In genomic region chr6:56713285-56713684, GRCh38 we compare ENCODE assay signal across 9 cellular contexts.
DNase-seq lines count a peak whose midpoint lies in the region; ATAC-seq and TF ChIP-seq lines count a peak whose summit lies in the region.
"Had no signal": no experiment of that assay in that cellular context is flagged by ENCODE, and none has a peak within 500 bp of the region (broad histone marks: within the 10 kb centered on the region; RNA-seq: fewer than 3 reads in every experiment).

No MANE protein-coding gene starts in this region.

- H3K9me3 Mint-ChIP-seq in natural killer cell, result no peaks in the 10 kb centered on the region

- H3K27me3 ChIP-seq in transverse colon, result no peaks in the 10 kb centered on the region

- H3K4me1 ChIP-seq in transverse colon, result peaks cover 10 to 48% (median 19%) of the 10 kb centered on the region in 4 donors

- no peak overlapping the region for H3K4me3 Mint-ChIP-seq in natural killer cell

- DNase-seq in astrocyte of the cerebellum (ENCODE audit: low read depth) (peak; percentile 81), islet precursor cell (peak; percentile 89), transverse colon (peak; percentile 35), NCI-H510A (lab: John Stamatoyannopoulos, UW) (no peak), natural killer cell (no peak)
- DNase-seq: cortex of kidney, occipital lobe had no signal

- H3K27me3 Mint-ChIP-seq in natural killer cell (ENCODE audit: low read depth in 2 of 2), result peaks cover 0 to 2% of the 10 kb centered on the region in 2 donors

- H3K27ac ChIP-seq in transverse colon, result peak overlapping the region; percentile 43 to 62 (median 53)

- no peaks in the 10 kb centered on the region for H3K4me1 Mint-ChIP-seq in natural killer cell

- TF ChIP-seq POLR2A in transverse colon (IDR thresholded peaks at IDR 0.05), result no peak

- peak; percentile 44 for ATAC-seq in HG03432 (IDR thresholded peaks at IDR 0.05; ENCODE audit: unreplicated experiment)
- ATAC-seq in GM19328 (IDR thresholded peaks at IDR 0.05; ENCODE audit: unreplicated experiment), result no peak
- no peak for ATAC-seq in natural killer cell

- WGBS in transverse colon (ENCODE audit: low coverage in 1 of 2), 2 donors, result 30 to 37% methylated on average over 3 of the region's 3 CpGs

- in situ Hi-C loops in astrocyte of the cerebellum (cut with HindIII; ENCODE audit: low sequenced_read_pairs) (loop anchor here (25.0 kb wide), 1 partner anchor 124 kb away; no protein-coding TSS in a partner anchor), transverse colon (cut with MboI; ENCODE audit: low pct_ligation_motif_present in 1 of 4, low pct_unique_long_range_greater_than_20kb in 1 of 4, low sequenced_read_pairs in 3 of 4) (loop anchor here in 2 of 4 donors (25.0 kb wide), 2 partner anchors 124 to 149 kb away; no protein-coding TSS in a partner anchor)

- no peak overlapping the region for H3K27ac Mint-ChIP-seq in natural killer cell

- H3K9me3 ChIP-seq in transverse colon, result no peaks in the 10 kb centered on the region

- H3K36me3 Mint-ChIP-seq in natural killer cell, result no peaks in the 10 kb centered on the region

- TF ChIP-seq EP300 in transverse colon (IDR thresholded peaks at IDR 0.05; ENCODE audit: low read depth), result no peak

- intact Hi-C loops in transverse colon (cut with DNase I; ENCODE audit: low total_unique reads) (no loop called here), natural killer cell (cut with micrococcal nuclease) (no loop called here)

- H3K4me3 ChIP-seq in astrocyte of the cerebellum (ENCODE audit: low read depth, low read length) (no peak overlapping the region), transverse colon (no peak overlapping the region)

- no peak for TF ChIP-seq CTCF in astrocyte of the cerebellum (IDR thresholded peaks at IDR 0.05; ENCODE audit: low read depth, low read length, missing control alignments)
- TF ChIP-seq CTCF in transverse colon (IDR thresholded peaks at IDR 0.05), result no peak
- TF ChIP-seq CTCF in natural killer cell (IDR thresholded peaks at IDR 0.05), result no peak

- no peaks in the 10 kb centered on the region for H3K36me3 ChIP-seq in transverse colon

Comparison
In these comparisons a context has a peak if more than half of its experiments do, and no peak if none do; other contexts are left out.
1. DNase-seq: peak in astrocyte of the cerebellum (single experiment), islet precursor cell (single experiment) and transverse colon (single experiment); none in NCI-H510A (single experiment) and natural killer cell (single experiment).